ENCODE assay signal across 19 cellular contexts in the genomic region with DNA sequence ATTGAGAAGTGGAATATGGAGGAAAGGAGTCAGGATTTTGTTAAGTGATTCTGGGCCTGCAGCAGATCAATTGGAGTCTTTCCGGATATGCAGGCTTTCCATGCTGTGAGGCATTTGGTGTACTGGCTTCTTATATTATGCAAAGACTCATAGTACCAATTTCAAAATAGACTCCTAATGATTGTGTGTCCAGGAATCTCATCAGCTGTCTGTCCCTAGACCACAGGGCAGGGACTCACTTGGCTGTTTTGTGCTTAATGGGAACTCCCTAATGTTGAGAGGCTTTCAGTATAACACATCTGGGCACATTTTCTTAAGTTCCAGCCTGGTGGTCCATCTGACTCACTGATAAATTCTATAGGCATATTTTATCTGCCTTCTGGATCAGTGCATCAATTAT.
A peak's percentile ranks its signal among the peaks of the same experiment; 100 is the strongest.
DNase-seq lines count a peak whose midpoint lies in the region; ATAC-seq and TF ChIP-seq lines count a peak whose summit lies in the region.
"Had no signal": no experiment of that assay in that cellular context is flagged by ENCODE, and none has a peak within 500 bp of the region (broad histone marks: within the 10 kb centered on the region; RNA-seq: fewer than 3 reads in every experiment).

No MANE protein-coding gene starts in this region.

- no peaks in the 10 kb centered on the region for H3K9me3 ChIP-seq in skeletal muscle tissue (ENCODE audit: control insufficient read depth in 3 of 3, low read length in 3 of 3)
- H3K9me3 ChIP-seq: adrenal gland, ovary had no signal

- ATAC-seq in HG03460 (IDR thresholded peaks at IDR 0.05; ENCODE audit: unreplicated experiment) = no peak
- ATAC-seq: left ventricle myocardium superior had no signal

- peaks cover 0 to 10% (median 6%) of the 10 kb centered on the region in 3 donors for H3K4me1 ChIP-seq in skeletal muscle tissue (ENCODE audit: control insufficient read depth in 3 of 3, insufficient read depth in 3 of 3, low read length in 3 of 3)

- no peak for TF ChIP-seq CTCF in foreskin fibroblast (IDR thresholded peaks at IDR 0.05; ENCODE audit: low read depth, low read length)

- no peaks in the 10 kb centered on the region for H3K27me3 ChIP-seq in skeletal muscle tissue (ENCODE audit: control insufficient read depth in 3 of 3, insufficient read depth in 3 of 3, low read length in 3 of 3)
- H3K27me3 ChIP-seq: adrenal gland, ovary had no signal

- no peaks in the 10 kb centered on the region for H3K36me3 ChIP-seq in skeletal muscle tissue (ENCODE audit: control insufficient read depth in 3 of 3, insufficient read depth in 3 of 3, low read length in 3 of 3)
- H3K36me3 ChIP-seq: adrenal gland, ovary had no signal

- no peak overlapping the region for H3K4me3 ChIP-seq in foreskin fibroblast (ENCODE audit: low read depth in 1 of 2, low read length in 2 of 2)
- no peak overlapping the region for H3K4me3 ChIP-seq in skeletal muscle tissue (ENCODE audit: low read length in 3 of 3)
- H3K4me3 ChIP-seq: adrenal gland, ovary, skin epidermis had no signal

- peak; percentile 43 for DNase-seq in HCEC 1CT
- DNase-seq in foreskin fibroblast = peak; percentile 56 to 68
- no peak for DNase-seq in NCI-H1417 treated with DMSO at 0.1 percent for 48 hours (lab: John Stamatoyannopoulos, UW)
- no peak for DNase-seq in RPMI8226
- no peak for DNase-seq in ACHN
- DNase-seq: activated CD4-positive, alpha-beta T cell treated with anti-CD3 and anti-CD28 coated beads for 4 hours; cerebellar nuclear complex; GDM1; Kasumi-1; left ventricle myocardium superior; NCI-H774; ovary; stimulated activated CD4-positive, alpha-beta T cell treated with anti-CD3 and anti-CD28 coated beads, Interleukin-4, amount 100 ng/mL, for 24 hours; substantia nigra had no signal

- peak overlapping the region; percentile 0 for H3K27ac ChIP-seq in angular gyrus (ENCODE audit: low read depth, low read length)
- H3K27ac ChIP-seq in skeletal muscle tissue (ENCODE audit: low read depth, low read length) = peak overlapping the region; percentile 16
- H3K27ac ChIP-seq: ovary had no signal

- no peak overlapping the region for H3K9ac ChIP-seq in skeletal muscle tissue (ENCODE audit: low read depth in 1 of 3, low read length in 3 of 3)

- in situ Hi-C loops in ACHN (cut with HindIII; ENCODE audit: low pct_ligation_motif_present, low pct_unique_long_range_greater_than_20kb, low sequenced_read_pairs) = no loop called here

Comparison
In these comparisons a context has a peak if more than half of its experiments do, and no peak if none do; other contexts are left out.
1. DNase-seq: peak in HCEC 1CT (single experiment) and foreskin fibroblast (2 of 2); none in NCI-H1417 treated with DMSO at 0.1 percent for 48 hours (single experiment), RPMI8226 (single experiment) and ACHN (single experiment).